12 cellular contexts compared by ENCODE assay signal in genomic region chr6:43175676-43176422, GRCh38. TPM values are rescaled to one million over a fixed set of nuclear protein-coding genes. Genes with fewer than 3 reads are reported as not detected.
DNase-seq lines count a peak whose midpoint lies in the region; ATAC-seq and TF ChIP-seq lines count a peak whose summit lies in the region.
"Had no signal": no experiment of that assay in that cellular context is flagged by ENCODE, and none has a peak within 500 bp of the region (broad histone marks: within the 10 kb centered on the region; RNA-seq: fewer than 3 reads in every experiment).

No MANE protein-coding gene starts in this region.

- H3K4me1 Mint-ChIP-seq in stimulated activated naive CD8-positive, alpha-beta T cell treated with anti-CD3 and anti-CD28 coated beads, Interleukin-15, Interleukin-2, amounts not matched to agents 100 ng/mL and 50 ng/mL, for 24 hours (ENCODE audit: low read depth), result peaks cover 34% of the 10 kb centered on the region
- peaks cover 29% of the 10 kb centered on the region for H3K4me1 Mint-ChIP-seq in neural progenitor cell

- TF ChIP-seq CTCF in coronary artery (IDR thresholded peaks at IDR 0.05), result no peak
- TF ChIP-seq CTCF in neural progenitor cell (IDR thresholded peaks at IDR 0.05), result no peak

- H3K9me3 Mint-ChIP-seq in stimulated activated naive CD8-positive, alpha-beta T cell treated with anti-CD3 and anti-CD28 coated beads, Interleukin-15, Interleukin-2, amounts not matched to agents 100 ng/mL and 50 ng/mL, for 24 hours, result no peaks in the 10 kb centered on the region
- no peaks in the 10 kb centered on the region for H3K9me3 Mint-ChIP-seq in neural progenitor cell

- H3K27me3 Mint-ChIP-seq in stimulated activated naive CD8-positive, alpha-beta T cell treated with anti-CD3 and anti-CD28 coated beads, Interleukin-15, Interleukin-2, amounts not matched to agents 100 ng/mL and 50 ng/mL, for 24 hours, result no peaks in the 10 kb centered on the region
- peaks cover 5% of the 10 kb centered on the region for H3K27me3 Mint-ChIP-seq in neural progenitor cell (ENCODE audit: insufficient read depth, low read depth)

- H3F3A ChIP-seq in neural progenitor cell (ENCODE audit: low read depth), result peaks cover 25% of the 10 kb centered on the region

- H4K20me1 ChIP-seq in neural progenitor cell (ENCODE audit: low read depth), result peaks cover 40% of the 10 kb centered on the region

- H3K27me3 ChIP-seq in neural progenitor cell, result no peaks in the 10 kb centered on the region

- peaks cover 41% of the 10 kb centered on the region for H3K79me2 ChIP-seq in neural progenitor cell (ENCODE audit: low read depth)

- no peak overlapping the region for H3K4me2 ChIP-seq in neural progenitor cell

- H3K4me3 ChIP-seq in coronary artery (no peak overlapping the region), neural progenitor cell (no peak overlapping the region)
- H3K4me3 ChIP-seq: mucosa of descending colon had no signal

- H3K36me3 ChIP-seq in neural progenitor cell, result no peaks in the 10 kb centered on the region

- H3K9me3 ChIP-seq in neural progenitor cell (ENCODE audit: low read depth), result no peaks in the 10 kb centered on the region
- H3K9me3 ChIP-seq: mucosa of descending colon had no signal

- H2AFZ ChIP-seq in neural progenitor cell (replicated peaks), result no peak overlapping the region

- no peak for DNase-seq in stimulated activated naive CD8-positive, alpha-beta T cell treated with anti-CD3 and anti-CD28 coated beads, Interleukin-15, Interleukin-2, amounts not matched to agents 100 U/mL and 50 U/mL, for 24 hours
- DNase-seq in coronary artery (ENCODE audit: low spot score), result no peak
- DNase-seq in neural progenitor cell (ENCODE audit: low spot score), result no peak
- DNase-seq in hippocampal formation (lab: John Stamatoyannopoulos, UW), result no peak
- DNase-seq in central memory CD4-positive, alpha-beta T cell, result no peak
- DNase-seq: mucosa of descending colon; NCI-H187; stimulated activated CD4-positive, alpha-beta T cell treated with anti-CD3 and anti-CD28 coated beads, Interleukin-2, amount 100 ng/mL, for 48 hours had no signal

- peaks cover 35% of the 10 kb centered on the region for H3K36me3 Mint-ChIP-seq in stimulated activated naive CD8-positive, alpha-beta T cell treated with anti-CD3 and anti-CD28 coated beads, Interleukin-15, Interleukin-2, amounts not matched to agents 100 ng/mL and 50 ng/mL, for 24 hours (ENCODE audit: low read depth)
- H3K36me3 Mint-ChIP-seq in neural progenitor cell, result peaks cover 17% of the 10 kb centered on the region

- no peak overlapping the region for H3K4me3 Mint-ChIP-seq in stimulated activated naive CD8-positive, alpha-beta T cell treated with anti-CD3 and anti-CD28 coated beads, Interleukin-15, Interleukin-2, amounts not matched to agents 100 ng/mL and 50 ng/mL, for 24 hours
- no peak overlapping the region for H3K4me3 Mint-ChIP-seq in neural progenitor cell

- H3K4me1 ChIP-seq in neural progenitor cell, result peaks cover 16% of the 10 kb centered on the region

- no peak overlapping the region for H3K9ac ChIP-seq in neural progenitor cell

- peak overlapping the region; percentile 68 for H3K27ac Mint-ChIP-seq in stimulated activated naive CD8-positive, alpha-beta T cell treated with anti-CD3 and anti-CD28 coated beads, Interleukin-15, Interleukin-2, amounts not matched to agents 100 ng/mL and 50 ng/mL, for 24 hours
- H3K27ac Mint-ChIP-seq in neural progenitor cell, result peak overlapping the region; percentile 60

- H3K27ac ChIP-seq in coronary artery (peak overlapping the region; percentile 96 to 99), neural progenitor cell (no peak overlapping the region)
- H3K27ac ChIP-seq: C4-2B had no signal

- ATAC-seq in stimulated activated naive CD8-positive, alpha-beta T cell treated with anti-CD3 and anti-CD28 coated beads, Interleukin-15, Interleukin-2, amounts not matched to agents 100 U/mL and 50 U/mL, for 24 hours, result no peak
- no peak for ATAC-seq in HG03175 (IDR thresholded peaks at IDR 0.05; ENCODE audit: unreplicated experiment)
- ATAC-seq in GM19467 (IDR thresholded peaks at IDR 0.05; ENCODE audit: unreplicated experiment), result no peak
- ATAC-seq: mucosa of descending colon had no signal

RNA-seq across cellular contexts. Expression of gene SRF, which starts 4.8 kb away (rescaled TPM):
- 15.0 and 35.6 TPM in 2 replicates for total RNA-seq in neural progenitor cell (ENCODE audit: low replicate concordance)

RNA-seq across cellular contexts. Expression of gene CUL9, which starts 6.1 kb away (rescaled TPM):
- total RNA-seq in neural progenitor cell (ENCODE audit: low replicate concordance), result 14.1 and 25.9 TPM in 2 replicates

RNA-seq across cellular contexts. Expression of gene DNPH1, which starts 53.4 kb away (rescaled TPM):
- 25.2 and 113 TPM in 2 replicates for total RNA-seq in neural progenitor cell (ENCODE audit: low replicate concordance)
